8 cellular contexts compared by ENCODE assay signal in the genomic region with DNA sequence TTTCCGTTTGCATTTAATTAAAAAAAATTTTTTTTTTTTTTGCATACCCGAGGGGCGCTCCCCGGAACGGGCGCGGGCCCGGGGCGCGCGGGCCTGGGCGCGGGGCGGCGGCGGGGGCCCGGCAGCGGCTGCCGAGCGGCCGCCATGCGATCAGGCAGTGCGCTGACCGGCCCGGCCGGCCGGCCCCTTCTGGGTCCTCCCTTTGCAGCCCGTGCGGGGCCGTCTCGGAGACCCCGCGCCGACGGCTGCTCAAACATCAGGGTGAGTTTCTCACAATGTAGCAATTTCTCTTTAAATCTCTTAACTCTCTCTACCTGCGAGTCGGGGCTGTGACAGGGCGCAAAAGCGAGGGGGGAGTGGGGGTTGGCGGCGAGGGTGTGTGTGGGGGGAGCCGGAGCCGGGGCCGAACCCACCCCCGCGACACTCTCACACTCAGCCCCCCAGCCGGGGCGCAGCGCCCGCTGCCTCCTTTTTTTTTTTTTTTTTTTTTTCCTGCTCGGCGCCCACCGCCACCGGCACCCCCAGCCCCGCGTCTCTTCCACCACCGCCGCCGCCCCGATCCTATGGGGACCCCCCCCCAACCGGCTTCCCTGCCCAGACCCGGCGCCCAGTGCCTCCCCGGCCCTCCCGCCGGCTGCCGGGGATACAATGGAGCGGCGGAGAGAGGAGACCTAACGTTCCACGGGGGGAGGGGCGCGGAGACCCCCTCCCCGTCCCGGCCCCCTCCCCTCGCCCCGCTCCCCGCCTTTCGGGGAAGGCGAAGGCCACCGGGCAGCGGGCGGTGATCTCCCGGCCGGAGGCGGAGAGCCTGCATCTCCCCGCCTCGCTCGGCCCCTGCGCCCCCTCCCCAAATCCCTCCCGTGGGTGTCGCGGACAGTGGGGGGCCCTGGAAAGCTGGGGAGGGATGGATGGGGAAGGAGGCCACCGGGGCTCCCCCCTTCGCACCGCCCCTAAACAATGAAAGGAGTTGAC. TPM values are rescaled to one million over a fixed set of nuclear protein-coding genes. Genes with fewer than 3 reads are reported as not detected.
A peak's percentile ranks its signal among the peaks of the same experiment; 100 is the strongest.
DNase-seq lines count a peak whose midpoint lies in the region; ATAC-seq and FAIRE-seq lines count a peak whose summit lies in the region.

A gene (plus strand): TSS at position 227 of the 972 bp plus-strand sequence. CDS start 64,441 bp downstream, outside the sequence.

- no peak for FAIRE-seq in frontal cortex (lab: Jason Lieb, UNC)

- peak within 1 kb of the TSS; percentile 85 for H2AFZ ChIP-seq in neuron (ENCODE audit: low read depth, low read length)

- peak within 1 kb of the TSS; percentile 89 for H3K4me3 ChIP-seq in SJSA1
- H3K4me3 ChIP-seq in neuron (ENCODE audit: low read length) = peak within 1 kb of the TSS; percentile 87
- H3K4me3 ChIP-seq in stomach smooth muscle (ENCODE audit: low read length in 2 of 2) = peak within 1 kb of the TSS; percentile 85 to 92

- H3K27ac ChIP-seq in SJSA1 = peak within 1 kb of the TSS; percentile 84
- peak within 1 kb of the TSS; percentile 97 for H3K27ac ChIP-seq in stomach smooth muscle (ENCODE audit: low read length)

- H3K36me3 ChIP-seq in SJSA1 (peaks cover 26% of the 10 kb centered on the region), neuron (ENCODE audit: insufficient read depth, low read length) (no peaks in the 10 kb centered on the region), stomach smooth muscle (ENCODE audit: control insufficient read depth in 2 of 2, insufficient read depth in 2 of 2, low read length in 2 of 2) (no peaks in the 10 kb centered on the region)

- H3K4me1 ChIP-seq in SJSA1 (replicated peaks) (peaks cover 38% of the 10 kb centered on the region), neuron (ENCODE audit: insufficient read depth, low read length) (peaks cover 35% of the 10 kb centered on the region), stomach smooth muscle (ENCODE audit: control insufficient read depth, insufficient read depth, low read length) (peaks cover 43% of the 10 kb centered on the region)

- DNase-seq in EH (ENCODE audit: low read depth) = peak; percentile 80
- DNase-seq in LHCN-M2 (ENCODE audit: low read depth) = peak; percentile 80
- DNase-seq in SJSA1 (ENCODE audit: low read depth in 1 of 2, low spot score in 2 of 2) = peak; percentile 63 to 81
- peak; percentile 84 for DNase-seq in activated naive CD4-positive, alpha-beta T cell treated with Interleukin-2 at 50 U/mL for 16 hours
- peak; percentile 72 to 84 for DNase-seq in frontal cortex (ENCODE audit: low spot score in 2 of 2)

- H3K9me3 ChIP-seq in SJSA1 (replicated peaks) (no peaks in the 10 kb centered on the region), neuron (ENCODE audit: low read length) (peaks cover 2% of the 10 kb centered on the region), stomach smooth muscle (ENCODE audit: control insufficient read depth in 2 of 2, low read length in 2 of 2) (no peaks in the 10 kb centered on the region)

- peak; percentile 44 for ATAC-seq in GM21825 (IDR thresholded peaks at IDR 0.05; ENCODE audit: unreplicated experiment)

- peak within 1 kb of the TSS; percentile 94 to 98 for H3K9ac ChIP-seq in stomach smooth muscle (ENCODE audit: low read length in 2 of 2)

- no peaks in the 10 kb centered on the region for H3K27me3 ChIP-seq in SJSA1 (replicated peaks)
- H3K27me3 ChIP-seq in neuron (ENCODE audit: insufficient read depth, low read length) = no peaks in the 10 kb centered on the region
- no peaks in the 10 kb centered on the region for H3K27me3 ChIP-seq in stomach smooth muscle (ENCODE audit: control insufficient read depth in 1 of 2, insufficient read depth in 2 of 2, low read length in 2 of 2)

RNA-seq across cellular contexts. Expression of the gene that starts here (rescaled TPM):
- total RNA-seq in LHCN-M2 (2014; rRNA removed) = 1.8 and 4.2 TPM in 2 replicates
- polyA plus RNA-seq in LHCN-M2 (2012) = 5.0 TPM
- 0.66 and 3.5 TPM in 2 replicates for total RNA-seq in SJSA1 (2014; rRNA removed; shearing (Covaris generic))
- total RNA-seq in frontal cortex = 4.1 TPM

Comparison
In these comparisons a context has a peak if more than half of its experiments do, and no peak if none do; other contexts are left out.
1. Peak in every context shown above with its lines: DNase-seq, ATAC-seq, H3K4me3 ChIP-seq and H3K27ac ChIP-seq.